Comparison of ENCODE assay signal across 18 cellular contexts in the genomic region with DNA sequence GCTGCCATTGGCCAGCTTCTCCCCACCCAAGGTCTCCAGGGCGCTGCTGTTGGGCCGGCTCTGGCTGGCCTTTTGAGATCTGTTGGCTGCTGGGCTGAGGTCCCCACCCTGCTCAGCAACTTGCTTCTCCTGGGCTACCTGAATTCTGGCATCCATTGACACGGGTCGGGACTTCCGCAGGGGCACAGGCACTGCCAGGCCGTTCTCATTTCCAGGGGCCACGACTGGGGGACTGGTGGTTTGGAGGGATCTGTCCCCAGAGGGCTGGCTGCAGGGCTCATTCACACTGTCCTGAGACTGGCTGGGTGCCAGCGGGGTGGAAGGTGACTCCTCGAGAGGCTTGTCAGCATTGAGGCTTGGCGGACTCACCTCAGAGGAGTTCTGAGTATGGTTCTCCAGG.
DNase-seq lines count a peak whose midpoint lies in the region; ATAC-seq and TF ChIP-seq lines count a peak whose summit lies in the region.
"Had no signal": no experiment of that assay in that cellular context is flagged by ENCODE, and none has a peak within 500 bp of the region (broad histone marks: within the 10 kb centered on the region; RNA-seq: fewer than 3 reads in every experiment).

No MANE protein-coding gene starts in this region.

- intact Hi-C loops in CD14-positive monocyte (cut with micrococcal nuclease) = no loop called here
- intact Hi-C loops in right cardiac atrium (cut with DNase I) = no loop called here

- 77% methylated on average over 10 of the region's 10 CpGs for WGBS in right cardiac atrium

- no peak overlapping the region for H3K4me3 ChIP-seq in BE2C (ENCODE audit: low read depth, low read length)
- H3K4me3 ChIP-seq in right cardiac atrium (ENCODE audit: low read length) = no peak overlapping the region
- no peak overlapping the region for H3K4me3 ChIP-seq in foreskin fibroblast (ENCODE audit: low read depth in 1 of 2, low read length in 2 of 2)

- DNase-seq in BE2C (peak; percentile 49), CD14-positive monocyte (ENCODE audit: low spot score) (peak; percentile 43), right cardiac atrium (peak in 2 of 3 donors; percentile 75 to 80), HFFc6 (no peak), HPDE6-E6E7 (ENCODE audit: extremely low spot score) (no peak), foreskin fibroblast (no peak), NCI-H1694 treated with DMSO at 0.1 percent for 48 hours (lab: John Stamatoyannopoulos, UW) (no peak)
- no peak for DNase-seq in central memory CD8-positive, alpha-beta T cell (ENCODE audit: low spot score in 2 of 2)
- DNase-seq: CD4-positive, alpha-beta memory T cell; DMS79; HCEC 1CT; KG1; NCI-H1417 treated with DMSO at 0.1 percent for 48 hours; NCI-H2029 treated with DMSO at 0.1 percent for 48 hours; NCI-H2171 treated with DMSO at 0.1 percent for 48 hours; NCI-H774; PC-3 had no signal

- H3K36me3 Mint-ChIP-seq in CD14-positive monocyte (peaks cover 85 to 96% of the 10 kb centered on the region in 2 donors), HFFc6 (ENCODE audit: low read depth) (peaks cover 35% of the 10 kb centered on the region)
- H3K36me3 Mint-ChIP-seq in central memory CD8-positive, alpha-beta T cell (ENCODE audit: insufficient read depth) = peaks cover 67% of the 10 kb centered on the region

- H3K9me3 Mint-ChIP-seq in CD14-positive monocyte = no peaks in the 10 kb centered on the region
- no peaks in the 10 kb centered on the region for H3K9me3 Mint-ChIP-seq in central memory CD8-positive, alpha-beta T cell
- H3K9me3 Mint-ChIP-seq in HFFc6 = no peaks in the 10 kb centered on the region
- H3K9me3 Mint-ChIP-seq: CD4-positive, alpha-beta memory T cell had no signal

- peak overlapping the region in 3 of 7 donors; percentile 15 to 30 (median 23) for H3K27ac Mint-ChIP-seq in CD14-positive monocyte
- H3K27ac Mint-ChIP-seq in central memory CD8-positive, alpha-beta T cell (ENCODE audit: low read depth) = peak overlapping the region; percentile 17
- no peak overlapping the region for H3K27ac Mint-ChIP-seq in HFFc6

- no peaks in the 10 kb centered on the region for H3K36me3 ChIP-seq in BE2C

- TF ChIP-seq CTCF in BE2C (IDR thresholded peaks at IDR 0.05; ENCODE audit: low read depth, low read length) = no peak
- TF ChIP-seq CTCF in CD14-positive monocyte (IDR thresholded peaks at IDR 0.05) = no peak
- no peak for TF ChIP-seq CTCF in HFFc6 (IDR thresholded peaks at IDR 0.05)
- no peak for TF ChIP-seq CTCF in foreskin fibroblast (IDR thresholded peaks at IDR 0.05; ENCODE audit: low read depth, low read length)

- H3K4me1 ChIP-seq in BE2C (no peaks in the 10 kb centered on the region), right cardiac atrium (ENCODE audit: control insufficient read depth, insufficient read depth, low read length) (peaks cover 2% of the 10 kb centered on the region)

- H3K27ac ChIP-seq in right cardiac atrium (ENCODE audit: low read length) = no peak overlapping the region
- H3K27ac ChIP-seq: RWPE1 had no signal

- ATAC-seq in central memory CD8-positive, alpha-beta T cell (replicated peaks; ENCODE audit: extremely low read depth, poor library complexity, severe bottlenecking) = no peak
- peak; percentile 9 to 32 for ATAC-seq in right cardiac atrium
- ATAC-seq: PC-3 had no signal

- H3K9me3 ChIP-seq in BE2C (no peaks in the 10 kb centered on the region), right cardiac atrium (ENCODE audit: control insufficient read depth, low read length) (no peaks in the 10 kb centered on the region)

- H3K27me3 ChIP-seq in BE2C (no peaks in the 10 kb centered on the region), right cardiac atrium (ENCODE audit: control insufficient read depth, insufficient read depth) (no peaks in the 10 kb centered on the region)

- H3K4me3 Mint-ChIP-seq in CD14-positive monocyte (no peak overlapping the region), HFFc6 (no peak overlapping the region)
- H3K4me3 Mint-ChIP-seq in central memory CD8-positive, alpha-beta T cell = no peak overlapping the region
- H3K4me3 Mint-ChIP-seq: CD4-positive, alpha-beta memory T cell had no signal

- H3K27me3 Mint-ChIP-seq in CD14-positive monocyte (ENCODE audit: low read depth in 3 of 3) = no peaks in the 10 kb centered on the region
- H3K27me3 Mint-ChIP-seq in central memory CD8-positive, alpha-beta T cell = no peaks in the 10 kb centered on the region
- H3K27me3 Mint-ChIP-seq in HFFc6 (ENCODE audit: insufficient read depth) = peaks cover 8% of the 10 kb centered on the region
- H3K27me3 Mint-ChIP-seq: CD4-positive, alpha-beta memory T cell had no signal

- no peaks in the 10 kb centered on the region for H3K4me1 Mint-ChIP-seq in CD14-positive monocyte
- H3K4me1 Mint-ChIP-seq in central memory CD8-positive, alpha-beta T cell = peaks cover 13% of the 10 kb centered on the region
- peaks cover 15% of the 10 kb centered on the region for H3K4me1 Mint-ChIP-seq in HFFc6 (ENCODE audit: low read depth)

Comparison
In these comparisons a context has a peak if more than half of its experiments do, and no peak if none do; other contexts are left out.
1. DNase-seq: peak in BE2C (single experiment), CD14-positive monocyte (single experiment) and right cardiac atrium (2 of 3); none in central memory CD8-positive, alpha-beta T cell (0 of 2), HFFc6 (single experiment), HPDE6-E6E7 (single experiment), foreskin fibroblast (0 of 2) and NCI-H1694 treated with DMSO at 0.1 percent for 48 hours (single experiment).